In the genomic region with DNA sequence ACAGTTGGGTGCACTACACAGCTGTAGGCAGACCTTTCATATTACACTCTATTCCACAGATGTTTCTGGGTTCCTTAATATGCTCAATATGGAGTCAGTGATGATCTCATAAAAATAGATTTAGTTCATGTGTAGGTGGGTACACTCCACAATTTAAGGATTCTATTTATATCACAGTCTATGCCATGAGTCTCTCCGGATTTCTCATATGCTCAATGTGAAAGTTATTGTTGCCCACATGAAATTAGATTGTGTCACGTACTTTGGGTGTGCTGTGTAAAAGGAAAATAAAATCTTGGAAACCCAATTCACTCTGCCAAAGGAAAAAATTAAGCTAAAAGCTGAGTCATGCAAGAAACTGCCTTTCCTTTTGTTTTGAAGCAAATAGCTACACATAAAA, we compare ENCODE assay signal across 18 cellular contexts. TPM values are rescaled to one million over a fixed set of nuclear protein-coding genes. Genes with fewer than 3 reads are reported as not detected.
DNase-seq lines count a peak whose midpoint lies in the region; ATAC-seq and TF ChIP-seq lines count a peak whose summit lies in the region.
"Had no signal": no experiment of that assay in that cellular context is flagged by ENCODE, and none has a peak within 500 bp of the region (broad histone marks: within the 10 kb centered on the region; RNA-seq: fewer than 3 reads in every experiment).

No MANE protein-coding gene starts in this region.

- H3K4me1 ChIP-seq in GM23248 (ENCODE audit: insufficient read depth): 0 out of 2 replicates have a peak, but pooled peaks cover 14% of the 10 kb centered on the region
- H3K4me1 ChIP-seq in adipocyte (ENCODE audit: control insufficient read depth, insufficient read depth, low read length): no peaks in the 10 kb centered on the region
- H3K4me1 ChIP-seq in osteoblast (ENCODE audit: insufficient read depth, low read length): no peaks in the 10 kb centered on the region
- H3K4me1 ChIP-seq in BE2C: no peaks in the 10 kb centered on the region

- peak overlapping the region; percentile 49 for H3K27ac ChIP-seq in GM23248
- no peak overlapping the region for H3K27ac ChIP-seq in osteoblast (ENCODE audit: low read depth, low read length)

- no peak overlapping the region for H3K4me2 ChIP-seq in GM23248 (ENCODE audit: unreplicated experiment)
- H3K4me2 ChIP-seq in osteoblast (ENCODE audit: insufficient read depth, low read length): no peak overlapping the region

- no peak for ATAC-seq in HG03460 (IDR thresholded peaks at IDR 0.05; ENCODE audit: unreplicated experiment)
- ATAC-seq in HG02610 (IDR thresholded peaks at IDR 0.05; ENCODE audit: unreplicated experiment): no peak
- ATAC-seq: Right ventricle myocardium inferior had no signal

- H4K20me1 ChIP-seq in GM23248 (ENCODE audit: insufficient read depth) (no peaks in the 10 kb centered on the region), osteoblast (ENCODE audit: insufficient read depth, low read length) (no peaks in the 10 kb centered on the region)

- in situ Hi-C loops in GM23248 (cut with MboI): no loop called here

- peak; percentile 58 for DNase-seq in GM23248
- DNase-seq in adipocyte (ENCODE audit: low read depth): peak; percentile 15
- peak; percentile 4 for DNase-seq in epithelial cell of esophagus (ENCODE audit: low read depth)
- no peak for DNase-seq in osteoblast (ENCODE audit: insufficient read length, low spot score, missing footprints)
- no peak for DNase-seq in BE2C
- DNase-seq: EL, MG63, NCI-H1417, NCI-H187, NCI-H446, NCI-H526, SW 1271 had no signal

- H3K9ac ChIP-seq in GM23248 (peak overlapping the region; percentile 25; the same call in 1 of the 2 replicates), adipocyte (ENCODE audit: low read length) (no peak overlapping the region)

- no peaks in the 10 kb centered on the region for H3K36me3 ChIP-seq in GM23248 (ENCODE audit: low read depth)
- H3K36me3 ChIP-seq in adipocyte (ENCODE audit: control insufficient read depth, insufficient read depth, low read length, severe bottlenecking): no peaks in the 10 kb centered on the region
- no peaks in the 10 kb centered on the region for H3K36me3 ChIP-seq in osteoblast (ENCODE audit: insufficient read depth, low read length)
- no peaks in the 10 kb centered on the region for H3K36me3 ChIP-seq in BE2C
- H3K36me3 ChIP-seq: HAP-1, MG63 had no signal

- no peak overlapping the region for H3K4me3 ChIP-seq in GM23248
- H3K4me3 ChIP-seq in adipocyte (ENCODE audit: low read length): no peak overlapping the region
- H3K4me3 ChIP-seq in epithelial cell of esophagus (ENCODE audit: low read length): no peak overlapping the region
- H3K4me3 ChIP-seq in osteoblast (ENCODE audit: insufficient read depth, low read length): no peak overlapping the region
- H3K4me3 ChIP-seq in BE2C (ENCODE audit: low read depth, low read length): no peak overlapping the region
- H3K4me3 ChIP-seq: HAP-1, MG63 had no signal

- no peak for TF ChIP-seq CTCF in epithelial cell of esophagus (IDR thresholded peaks at IDR 0.05; ENCODE audit: insufficient read depth, low read depth, low read length, missing control alignments)
- no peak for TF ChIP-seq CTCF in osteoblast (IDR thresholded peaks at IDR 0.05; ENCODE audit: extremely low read depth, low read depth, low read length)
- TF ChIP-seq CTCF in BE2C (IDR thresholded peaks at IDR 0.05; ENCODE audit: low read depth, low read length): no peak

- no peaks in the 10 kb centered on the region for H3K9me2 ChIP-seq in GM23248 (ENCODE audit: insufficient read depth)

- peaks cover 15% of the 10 kb centered on the region; the same call in 1 of the 2 replicates for H3F3A ChIP-seq in GM23248 (ENCODE audit: insufficient read depth)

- H2AFZ ChIP-seq in GM23248 (peak overlapping the region; percentile 45; the same call in 1 of the 2 replicates), osteoblast (ENCODE audit: low read length) (peak overlapping the region; percentile 2)

- no peaks in the 10 kb centered on the region for H3K9me3 ChIP-seq in GM23248 (ENCODE audit: low read depth)
- H3K9me3 ChIP-seq in adipocyte (ENCODE audit: control insufficient read depth, low read length): no peaks in the 10 kb centered on the region
- no peaks in the 10 kb centered on the region for H3K9me3 ChIP-seq in osteoblast (ENCODE audit: low read depth, low read length)
- no peaks in the 10 kb centered on the region for H3K9me3 ChIP-seq in BE2C
- H3K9me3 ChIP-seq: HAP-1, MG63 had no signal

- 3 to 11% methylated on average over 1 to 2 of the region's 2 CpGs for WGBS in GM23248 (ENCODE audit: low coverage in 1 of 2, low lambda C conversion rate in 2 of 2, missing lambda C conversion rate in 2 of 2), 2 experiments

- H3K79me2 ChIP-seq in GM23248 (ENCODE audit: insufficient read depth): no peaks in the 10 kb centered on the region
- no peaks in the 10 kb centered on the region for H3K79me2 ChIP-seq in osteoblast (ENCODE audit: insufficient read depth, low read length)

- H3K27me3 ChIP-seq in GM23248 (replicated peaks; ENCODE audit: insufficient read depth) (no peaks in the 10 kb centered on the region), adipocyte (replicated peaks; ENCODE audit: control insufficient read depth, insufficient read depth, low read length) (no peaks in the 10 kb centered on the region), osteoblast (ENCODE audit: insufficient read depth, low read length) (no peaks in the 10 kb centered on the region), BE2C (no peaks in the 10 kb centered on the region)
- H3K27me3 ChIP-seq: MG63 had no signal

RNA-seq across cellular contexts. Expression of a gene that starts 32.5 kb away (rescaled TPM):
- not detected in 2 replicates for total RNA-seq in GM23248 (2014; rRNA removed; shearing (Covaris generic))
- polyA plus RNA-seq in GM23248 (2016; fragmentation: Nextera tagmentation; extraction: Ambion mirVana): not detected in 2 replicates
- not detected in 2 replicates for total RNA-seq in osteoblast
- not detected for polyA plus RNA-seq in BE2C (2012; ENCODE audit: insufficient read depth, insufficient read length, low read depth)
- total RNA-seq: LHCN-M2, SK-MEL-5 had no signal

RNA-seq across cellular contexts. Expression of a gene that starts 43.2 kb away (rescaled TPM):
- total RNA-seq in GM23248 (2014; rRNA removed; shearing (Covaris generic)): 10.4 and 11.8 TPM in 2 replicates
- 15.2 and 16.9 TPM in 2 replicates for polyA plus RNA-seq in GM23248 (2016; fragmentation: Nextera tagmentation; extraction: Ambion mirVana)
- 5.8 and 7.1 TPM in 2 replicates for total RNA-seq in osteoblast
- 2.9 TPM for polyA plus RNA-seq in BE2C (2012; ENCODE audit: insufficient read depth, insufficient read length, low read depth)

Comparison
In these comparisons a context has a peak if more than half of its experiments do, and no peak if none do; other contexts are left out.
1. DNase-seq: peak in GM23248 (single experiment), adipocyte (single experiment) and epithelial cell of esophagus (single experiment); none in osteoblast (single experiment) and BE2C (single experiment).